Comparison of ENCODE assay signal across 9 cellular contexts in the genomic region with DNA sequence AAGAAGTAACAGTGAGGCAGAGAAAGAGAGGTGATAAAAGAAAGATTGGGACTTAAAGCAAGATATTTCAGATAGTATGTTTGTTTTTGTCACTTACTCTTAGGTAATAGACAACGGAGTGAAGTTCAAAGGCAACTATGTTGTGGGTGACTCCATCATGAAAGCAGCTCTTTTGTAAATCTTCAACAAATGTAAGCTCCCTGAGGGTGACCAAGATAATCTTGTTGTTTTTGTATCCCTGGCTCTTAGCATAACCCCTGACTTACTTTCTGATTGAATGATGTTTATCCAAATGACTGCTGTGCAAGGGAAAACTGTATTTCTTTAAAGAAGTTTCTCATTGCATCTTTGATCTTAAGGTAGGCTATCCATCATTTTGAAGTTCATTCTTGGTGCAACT. TPM values are rescaled to one million over a fixed set of nuclear protein-coding genes. Genes with fewer than 3 reads are reported as not detected.
DNase-seq lines count a peak whose midpoint lies in the region; TF ChIP-seq lines count a peak whose summit lies in the region.
"Had no signal": no experiment of that assay in that cellular context is flagged by ENCODE, and none has a peak within 500 bp of the region (broad histone marks: within the 10 kb centered on the region; RNA-seq: fewer than 3 reads in every experiment).

No MANE protein-coding gene starts in this region.

- no peak overlapping the region for H3K27ac Mint-ChIP-seq in neural crest cell (ENCODE audit: unreplicated experiment)

- peak overlapping the region; percentile 98 for H3K4me3 Mint-ChIP-seq in neural crest cell

- no peaks in the 10 kb centered on the region for H3K27me3 ChIP-seq in BE2C

- H3K4me3 ChIP-seq in BE2C (ENCODE audit: low read depth, low read length), result peak overlapping the region; percentile 71
- peak overlapping the region; percentile 65 for H3K4me3 ChIP-seq in epithelial cell of esophagus (ENCODE audit: low read length)

- no peaks in the 10 kb centered on the region for H3K9me3 ChIP-seq in BE2C

- no peak for DNase-seq in BE2C
- peak; percentile 27 for DNase-seq in M059J (ENCODE audit: low read depth)
- DNase-seq in epithelial cell of esophagus (ENCODE audit: low read depth), result no peak
- DNase-seq in neural crest cell (ENCODE audit: low read depth, low spot score), result no peak
- no peak for DNase-seq in SKM-1 treated with dmso at 0.1 percent for 144 hours (lab: John Stamatoyannopoulos, UW; ENCODE audit: unreplicated experiment)
- no peak for DNase-seq in NCI-H187 treated with DMSO at 0.1 percent for 48 hours (lab: John Stamatoyannopoulos, UW)
- no peak for DNase-seq in DMS53 (lab: John Stamatoyannopoulos, UW)
- no peak for DNase-seq in GM20000 (ENCODE audit: low spot score)
- DNase-seq: stimulated activated naive CD4-positive, alpha-beta T cell treated with Interleukin-2 at 50 U/mL for 16 hours had no signal

- H3K36me3 ChIP-seq in BE2C, result no peaks in the 10 kb centered on the region

- no peaks in the 10 kb centered on the region for H3K36me3 Mint-ChIP-seq in neural crest cell (ENCODE audit: low read depth)

- peaks cover 26% of the 10 kb centered on the region for H3K4me1 Mint-ChIP-seq in neural crest cell

- peaks cover 2% of the 10 kb centered on the region for H3K9me3 Mint-ChIP-seq in neural crest cell

- TF ChIP-seq CTCF in BE2C (IDR thresholded peaks at IDR 0.05; ENCODE audit: low read depth, low read length) (no peak), epithelial cell of esophagus (IDR thresholded peaks at IDR 0.05; ENCODE audit: insufficient read depth, low read depth, low read length, missing control alignments) (no peak), neural crest cell (conservative IDR thresholded peaks at IDR 0.05) (no peak), GM20000 (IDR thresholded peaks at IDR 0.05; ENCODE audit: extremely low read depth, missing control alignments) (no peak)

- H3K27me3 Mint-ChIP-seq in neural crest cell (ENCODE audit: low read depth), result peaks cover 36% of the 10 kb centered on the region

- no peaks in the 10 kb centered on the region for H3K4me1 ChIP-seq in BE2C

RNA-seq across cellular contexts. Expression of a gene that starts 2.6 kb away (rescaled TPM):
- 12.3 TPM for polyA plus RNA-seq in BE2C (2012; ENCODE audit: insufficient read depth, insufficient read length, low read depth)
- total RNA-seq in M059J (2014; rRNA removed; shearing (Covaris generic)), result 16.0 and 28.2 TPM in 2 replicates
- total RNA-seq in neural crest cell, result 17.8 and 18.4 TPM in 2 replicates
